In the genomic region with DNA sequence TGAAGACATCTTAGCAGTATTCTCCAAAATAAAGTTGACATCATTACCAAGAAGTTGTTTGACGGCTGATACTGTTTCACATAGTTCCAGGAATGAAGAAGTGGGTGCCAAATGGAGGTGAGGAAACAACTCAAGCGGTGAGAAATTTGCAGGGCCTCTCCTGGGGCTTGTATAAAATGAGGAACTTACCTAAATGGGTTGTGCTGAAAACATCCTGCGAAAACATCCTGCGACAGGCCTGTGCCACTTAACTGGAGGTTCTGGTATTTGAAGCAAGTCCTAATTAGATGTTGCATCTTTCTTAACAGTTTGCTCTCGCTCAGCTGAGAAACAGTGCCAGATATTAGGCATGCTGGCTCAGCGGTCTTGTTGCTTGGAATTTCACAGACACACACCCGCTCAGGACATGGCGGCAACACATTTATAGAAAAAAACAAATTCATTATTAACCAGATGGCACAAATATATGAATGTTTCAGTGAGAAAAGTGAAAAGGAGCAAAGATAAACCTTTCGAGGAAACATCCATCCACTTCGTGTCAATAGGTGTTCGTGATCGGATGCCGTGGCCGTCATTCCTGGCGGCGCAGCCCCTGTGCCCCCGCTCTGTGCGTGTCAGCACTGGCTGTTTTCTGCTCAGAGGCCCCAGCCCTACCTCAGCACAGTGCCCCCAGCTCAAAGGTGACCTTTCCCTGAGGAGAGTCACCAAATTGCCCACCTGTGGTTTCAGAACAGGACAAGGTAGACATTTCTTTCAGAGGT, we compare ENCODE assay signal across 11 cellular contexts. TPM values are rescaled to one million over a fixed set of nuclear protein-coding genes. Genes with fewer than 3 reads are reported as not detected.
DNase-seq lines count a peak whose midpoint lies in the region; ATAC-seq, FAIRE-seq and TF ChIP-seq lines count a peak whose summit lies in the region.
"Had no signal": no experiment of that assay in that cellular context is flagged by ENCODE, and none has a peak within 500 bp of the region (broad histone marks: within the 10 kb centered on the region; RNA-seq: fewer than 3 reads in every experiment).

No MANE protein-coding gene starts in this region.

- POLR2A ChIA-PET in activated CD8-positive, alpha-beta T cell treated with anti-CD3 and anti-CD28 coated beads for 36 hours (lab: Charles Lee): no interaction called here

- ATAC-seq in activated CD8-positive, alpha-beta T cell treated with anti-CD3 and anti-CD28 coated beads for 36 hours: peak; percentile 24
- ATAC-seq: left colon had no signal

- CTCF ChIA-PET in activated CD8-positive, alpha-beta T cell treated with anti-CD3 and anti-CD28 coated beads for 36 hours (lab: Charles Lee): no interaction called here

- no peaks in the 10 kb centered on the region for H3K9me3 Mint-ChIP-seq in activated CD8-positive, alpha-beta T cell treated with anti-CD3 and anti-CD28 coated beads for 36 hours

- H3K4me3 ChIP-seq in HL-60 (replicated peaks; ENCODE audit: insufficient read depth, low read length): no peak overlapping the region
- H3K4me3 ChIP-seq in skin epidermis: no peak overlapping the region
- H3K4me3 ChIP-seq: psoas muscle had no signal

- intact Hi-C loops in activated CD8-positive, alpha-beta T cell treated with anti-CD3 and anti-CD28 coated beads for 36 hours (cut with micrococcal nuclease): no loop called here

- H3K4me3 Mint-ChIP-seq in activated CD8-positive, alpha-beta T cell treated with anti-CD3 and anti-CD28 coated beads for 36 hours: no peak overlapping the region

- peak; percentile 28 for DNase-seq in GM18507 (ENCODE audit: extremely low spot score, insufficient read length, low read depth)
- peak in 1 of 2 experiments; percentile 84 for DNase-seq in HL-60 (ENCODE audit: low read depth in 1 of 2, low spot score in 1 of 2)
- DNase-seq in activated CD8-positive, alpha-beta T cell treated with anti-CD3 and anti-CD28 coated beads for 36 hours: peak; percentile 11
- DNase-seq in H4 (ENCODE audit: low spot score): no peak
- DNase-seq in cerebellar cortex (ENCODE audit: low spot score): no peak
- DNase-seq in NCI-H1417 treated with DMSO at 0.1 percent for 48 hours (lab: John Stamatoyannopoulos, UW): no peak
- DNase-seq: activated T-cell treated with anti-CD3 and anti-CD28 coated beads for 4 hours, psoas muscle had no signal

- H3K4me1 Mint-ChIP-seq in activated CD8-positive, alpha-beta T cell treated with anti-CD3 and anti-CD28 coated beads for 36 hours (ENCODE audit: low read depth): peaks cover 31% of the 10 kb centered on the region

- H3K27ac Mint-ChIP-seq in activated CD8-positive, alpha-beta T cell treated with anti-CD3 and anti-CD28 coated beads for 36 hours: peak overlapping the region; percentile 76

- H3K27me3 Mint-ChIP-seq in activated CD8-positive, alpha-beta T cell treated with anti-CD3 and anti-CD28 coated beads for 36 hours: no peaks in the 10 kb centered on the region

- H3K27ac ChIP-seq in HL-60 (replicated peaks) (peak overlapping the region; percentile 68), skin epidermis (peak overlapping the region in 13 of 21 experiments; percentile 4 to 86 (median 74))
- H3K27ac ChIP-seq: psoas muscle had no signal

- FAIRE-seq in GM18507 (lab: Jason Lieb, UNC): peak; percentile 81
- FAIRE-seq: HTR-8/SVneo had no signal

- peaks cover 51% of the 10 kb centered on the region for H3K36me3 Mint-ChIP-seq in activated CD8-positive, alpha-beta T cell treated with anti-CD3 and anti-CD28 coated beads for 36 hours (ENCODE audit: low read depth)

- TF ChIP-seq CTCF in HL-60 (IDR thresholded peaks at IDR 0.05; ENCODE audit: insufficient read depth, low read length): no peak
- no peak for TF ChIP-seq CTCF in activated CD8-positive, alpha-beta T cell treated with anti-CD3 and anti-CD28 coated beads for 36 hours (IDR thresholded peaks at IDR 0.05)

- H3K27me3 ChIP-seq in HL-60 (ENCODE audit: insufficient read depth, poor library complexity, severe bottlenecking): no peaks in the 10 kb centered on the region

RNA-seq across cellular contexts. Expression of a gene that starts 48.1 kb away (rescaled TPM):
- total RNA-seq in activated CD8-positive, alpha-beta T cell treated with anti-CD3 and anti-CD28 coated beads for 36 hours: 100 to 1,000 TPM; 123 to 125 TPM
- total RNA-seq in H4 (2014; rRNA removed; shearing (Covaris generic)): 89.4 and 125 TPM in 2 replicates

RNA-seq across cellular contexts. Expression of a gene that starts 48.3 kb away (rescaled TPM):
- 10 to 100 TPM; 95.9 to 98.6 TPM for total RNA-seq in activated CD8-positive, alpha-beta T cell treated with anti-CD3 and anti-CD28 coated beads for 36 hours
- 107 and 137 TPM in 2 replicates for total RNA-seq in H4 (2014; rRNA removed; shearing (Covaris generic))

Comparison
In these comparisons a context has a peak if more than half of its experiments do, and no peak if none do; other contexts are left out.
1. DNase-seq: peak in GM18507 (single experiment) and activated CD8-positive, alpha-beta T cell treated with anti-CD3 and anti-CD28 coated beads for 36 hours (single experiment); none in H4 (single experiment), cerebellar cortex (single experiment) and NCI-H1417 treated with DMSO at 0.1 percent for 48 hours (single experiment).